Comparison of ENCODE assay signal across 8 cellular contexts in genomic region chr12:122886851-122887816, GRCh38. TPM values are rescaled to one million over a fixed set of nuclear protein-coding genes. Genes with fewer than 3 reads are reported as not detected.
DNase-seq lines count a peak whose midpoint lies in the region; ATAC-seq and TF ChIP-seq lines count a peak whose summit lies in the region.

No MANE protein-coding gene starts in this region.

- peaks cover 11% of the 10 kb centered on the region for H3K36me3 Mint-ChIP-seq in activated T-cell treated with anti-CD3 and anti-CD28 coated beads, Interleukin-2, amount 50 U/mL, for 24 hours (ENCODE audit: low read depth)
- H3K36me3 Mint-ChIP-seq in immature natural killer cell = no peaks in the 10 kb centered on the region
- peaks cover 8 to 22% of the 10 kb centered on the region in 2 donors for H3K36me3 Mint-ChIP-seq in stimulated activated naive B cell treated with anti-CD40 and anti-IgM and Interleukin-4, amounts not matched to agents 10 μg/mL and 1 μg/mL and 100 μg/mL, for 72 hours
- peaks cover 2% of the 10 kb centered on the region for H3K36me3 Mint-ChIP-seq in progenitor cell of endocrine pancreas (ENCODE audit: insufficient read depth)

- no peak for TF ChIP-seq CTCF in GM12865 (IDR thresholded peaks at IDR 0.05; ENCODE audit: insufficient read depth, low read depth, low read length, missing control alignments)
- TF ChIP-seq CTCF in progenitor cell of endocrine pancreas (IDR thresholded peaks at IDR 0.05; ENCODE audit: unreplicated experiment) = no peak

- DNase-seq in GM12865 (ENCODE audit: low read depth) (peak; percentile 84), LHCN-M2 (ENCODE audit: low read depth) (peak; percentile 53), immature natural killer cell (no peak), progenitor cell of endocrine pancreas (ENCODE audit: low spot score, unreplicated experiment) (no peak), Kasumi-1 (lab: John Stamatoyannopoulos, UW) (no peak)
- DNase-seq in activated T-cell treated with anti-CD3 and anti-CD28 coated beads, Interleukin-2, amount 50 U/mL, for 24 hours = no peak
- DNase-seq in stimulated activated naive B cell treated with anti-CD40 and anti-IgM and Interleukin-4, amounts not matched to agents 10 μg/mL and 1 μg/mL and 100 μg/mL, for 72 hours = peak; percentile 76

- peak; percentile 68 for ATAC-seq in GM21737 (IDR thresholded peaks at IDR 0.05; ENCODE audit: unreplicated experiment)
- peak; percentile 86 to 89 for ATAC-seq in stimulated activated naive B cell treated with anti-CD40 and anti-IgM and Interleukin-4, amounts not matched to agents 10 μg/mL and 1 μg/mL and 100 μg/mL, for 72 hours (replicated peaks)

- H3K4me3 ChIP-seq in GM12865 (ENCODE audit: low read depth, low read length) = no peak overlapping the region

- peaks cover 94% of the 10 kb centered on the region for H3K4me1 Mint-ChIP-seq in activated T-cell treated with anti-CD3 and anti-CD28 coated beads, Interleukin-2, amount 50 U/mL, for 24 hours (ENCODE audit: low read depth)
- H3K4me1 Mint-ChIP-seq in immature natural killer cell (peaks cover 94 to 98% of the 10 kb centered on the region in 2 donors), progenitor cell of endocrine pancreas (ENCODE audit: low read depth) (peaks cover 40% of the 10 kb centered on the region)
- H3K4me1 Mint-ChIP-seq in stimulated activated naive B cell treated with anti-CD40 and anti-IgM and Interleukin-4, amounts not matched to agents 10 μg/mL and 1 μg/mL and 100 μg/mL, for 72 hours = peaks cover 68 to 89% of the 10 kb centered on the region in 2 donors

- H3K27ac Mint-ChIP-seq in activated T-cell treated with anti-CD3 and anti-CD28 coated beads, Interleukin-2, amount 50 U/mL, for 24 hours = peak overlapping the region; percentile 95
- H3K27ac Mint-ChIP-seq in immature natural killer cell (peak overlapping the region; percentile 86 to 98 (median 90)), progenitor cell of endocrine pancreas (no peak overlapping the region)
- peak overlapping the region; percentile 80 for H3K27ac Mint-ChIP-seq in stimulated activated naive B cell treated with anti-CD40 and anti-IgM and Interleukin-4, amounts not matched to agents 10 μg/mL and 1 μg/mL and 100 μg/mL, for 72 hours

- H3K27me3 Mint-ChIP-seq in activated T-cell treated with anti-CD3 and anti-CD28 coated beads, Interleukin-2, amount 50 U/mL, for 24 hours = peaks cover 4% of the 10 kb centered on the region
- H3K27me3 Mint-ChIP-seq in immature natural killer cell (ENCODE audit: low read depth in 3 of 3) (peaks cover 3 to 19% (median 11%) of the 10 kb centered on the region in 3 donors), progenitor cell of endocrine pancreas (no peaks in the 10 kb centered on the region)
- no peaks in the 10 kb centered on the region for H3K27me3 Mint-ChIP-seq in stimulated activated naive B cell treated with anti-CD40 and anti-IgM and Interleukin-4, amounts not matched to agents 10 μg/mL and 1 μg/mL and 100 μg/mL, for 72 hours

- peaks cover 1% of the 10 kb centered on the region for H3K9me3 Mint-ChIP-seq in activated T-cell treated with anti-CD3 and anti-CD28 coated beads, Interleukin-2, amount 50 U/mL, for 24 hours
- no peaks in the 10 kb centered on the region for H3K9me3 Mint-ChIP-seq in immature natural killer cell
- no peaks in the 10 kb centered on the region for H3K9me3 Mint-ChIP-seq in stimulated activated naive B cell treated with anti-CD40 and anti-IgM and Interleukin-4, amounts not matched to agents 10 μg/mL and 1 μg/mL and 100 μg/mL, for 72 hours
- no peaks in the 10 kb centered on the region for H3K9me3 Mint-ChIP-seq in progenitor cell of endocrine pancreas (ENCODE audit: low read depth)

- peak overlapping the region; percentile 46 for H3K4me3 Mint-ChIP-seq in activated T-cell treated with anti-CD3 and anti-CD28 coated beads, Interleukin-2, amount 50 U/mL, for 24 hours
- H3K4me3 Mint-ChIP-seq in immature natural killer cell (peak overlapping the region; percentile 72 to 95 (median 85)), progenitor cell of endocrine pancreas (ENCODE audit: low read depth) (no peak overlapping the region)
- peak overlapping the region; percentile 68 to 71 for H3K4me3 Mint-ChIP-seq in stimulated activated naive B cell treated with anti-CD40 and anti-IgM and Interleukin-4, amounts not matched to agents 10 μg/mL and 1 μg/mL and 100 μg/mL, for 72 hours

RNA-seq across cellular contexts. Expression of gene VPS37B, which starts 8.8 kb away (rescaled TPM):
- total RNA-seq in LHCN-M2 (2014; rRNA removed) (62.8 and 66.0 TPM in 2 replicates), progenitor cell of endocrine pancreas (22.9 and 24.2 TPM in 2 replicates)
- 28.6 TPM for polyA plus RNA-seq in LHCN-M2 (2012)
- 10 to 100 TPM; 39.5 to 70.1 (median 43.6) TPM for polyA plus RNA-seq in immature natural killer cell

RNA-seq across cellular contexts. Expression of gene HIP1R, which starts 51.9 kb away (rescaled TPM):
- total RNA-seq in LHCN-M2 (2014; rRNA removed) (14.1 and 15.6 TPM in 2 replicates), progenitor cell of endocrine pancreas (61.1 and 68.8 TPM in 2 replicates)
- polyA plus RNA-seq in LHCN-M2 (2012) = 8.2 TPM
- polyA plus RNA-seq in immature natural killer cell = 10 to 100 TPM in 1 of 3 donors, 1 to 10 TPM in 2; 4.4 to 14.6 (median 5.1) TPM

Comparison
In these comparisons a context has a peak if more than half of its experiments do, and no peak if none do; other contexts are left out.
1. DNase-seq: peak in GM12865 (single experiment), LHCN-M2 (single experiment) and stimulated activated naive B cell treated with anti-CD40 and anti-IgM and Interleukin-4, amounts not matched to agents 10 μg/mL and 1 μg/mL and 100 μg/mL, for 72 hours (single experiment); none in activated T-cell treated with anti-CD3 and anti-CD28 coated beads, Interleukin-2, amount 50 U/mL, for 24 hours (single experiment), immature natural killer cell (0 of 3), progenitor cell of endocrine pancreas (single experiment) and Kasumi-1 (0 of 2).